ENCODE assay signal across 17 cellular contexts in the genomic region with DNA sequence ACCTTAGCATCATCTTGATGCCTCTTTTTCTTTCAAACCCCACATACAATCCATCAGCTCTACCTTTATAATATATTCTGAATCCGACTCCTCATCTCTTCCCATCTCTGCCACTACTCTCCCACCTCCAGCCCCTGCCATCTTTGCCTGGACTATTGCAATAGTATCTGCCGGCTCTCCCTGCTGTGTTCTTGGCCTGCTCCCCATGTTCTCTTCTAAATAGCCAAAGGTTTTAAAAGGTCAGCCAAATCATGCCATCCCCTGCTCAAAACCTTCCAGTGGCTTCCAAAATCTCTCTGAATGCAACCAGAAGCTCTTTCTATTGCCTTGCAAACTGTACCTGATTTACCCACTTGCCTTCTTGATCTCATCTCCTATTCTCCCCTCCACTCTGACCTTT.
DNase-seq lines count a peak whose midpoint lies in the region; ATAC-seq, FAIRE-seq and TF ChIP-seq lines count a peak whose summit lies in the region.
"Had no signal": no experiment of that assay in that cellular context is flagged by ENCODE, and none has a peak within 500 bp of the region (broad histone marks: within the 10 kb centered on the region; RNA-seq: fewer than 3 reads in every experiment).

No MANE protein-coding gene starts in this region.

- no peak overlapping the region for H3K4me3 ChIP-seq in liver (ENCODE audit: low read depth in 1 of 3, low read length in 3 of 3)
- H3K4me3 ChIP-seq in HepG2 (replicated peaks in 1 of 3; ENCODE audit: insufficient read depth in 1 of 3, low read depth in 2 of 3, low read length in 3 of 3) = no peak overlapping the region
- no peak overlapping the region for H3K4me3 ChIP-seq in esophagus muscularis mucosa
- no peak overlapping the region for H3K4me3 ChIP-seq in trophoblast cell (ENCODE audit: low read depth, low read length)
- H3K4me3 ChIP-seq: BLaER1 treated with 17β-estradiol and CSF1 and Interleukin-3, amounts not matched to agents 10 nM and 100 nM; GM23338 had no signal

- no peak overlapping the region for H3K27ac ChIP-seq in liver (ENCODE audit: low read depth in 1 of 2, low read length in 2 of 2)
- no peak overlapping the region for H3K27ac ChIP-seq in HepG2 (ENCODE audit: extremely low read length, insufficient read depth, low read length)
- no peak overlapping the region for H3K27ac ChIP-seq in esophagus muscularis mucosa (replicated peaks in 1 of 4)
- H3K27ac ChIP-seq in trophoblast cell (ENCODE audit: low read depth, low read length) = no peak overlapping the region
- no peak overlapping the region for H3K27ac ChIP-seq in foreskin keratinocyte
- H3K27ac ChIP-seq: BLaER1 treated with 17β-estradiol and CSF1 and Interleukin-3, amounts not matched to agents 10 nM and 100 nM; HL-60 had no signal

- H2AFZ ChIP-seq in HepG2 (ENCODE audit: low read length) (no peak overlapping the region), trophoblast cell (ENCODE audit: insufficient read depth, low read length, poor library complexity) (no peak overlapping the region)
- H2AFZ ChIP-seq: GM23338 had no signal

- H3K23ac ChIP-seq in trophoblast cell (ENCODE audit: low read length) = no peak overlapping the region

- no peak overlapping the region for H2BK120ac ChIP-seq in trophoblast cell (ENCODE audit: insufficient read depth, low read length, poor library complexity)

- H3K18ac ChIP-seq in trophoblast cell (ENCODE audit: low read length) = no peak overlapping the region

- no peak for TF ChIP-seq CTCF in liver (IDR thresholded peaks at IDR 0.05; ENCODE audit: low read depth, low read length, missing input control)
- no peak for TF ChIP-seq CTCF in HepG2 (CRISPR knock-in tag; IDR thresholded peaks at IDR 0.05)
- TF ChIP-seq CTCF in esophagus muscularis mucosa (IDR thresholded peaks at IDR 0.05) = no peak
- no peak for TF ChIP-seq CTCF in foreskin keratinocyte (conservative IDR thresholded peaks at IDR 0.05)

- no peak overlapping the region for H3K4ac ChIP-seq in trophoblast cell (ENCODE audit: low read depth, low read length)

- CTCF ChIA-PET in HepG2 (lab: Yijun Ruan, JAX; ENCODE audit: low intra/inter-chr PET ratio, low total read pairs) = no interaction called here
- CTCF ChIA-PET in activated CD4-positive, alpha-beta memory T cell treated with anti-CD3 and anti-CD28 coated beads for 36 hours (lab: Charles Lee) = no interaction called here

- no peak overlapping the region for H2BK5ac ChIP-seq in trophoblast cell (ENCODE audit: low read depth, low read length, poor library complexity)

- TF ChIP-seq RAD21 in liver (IDR thresholded peaks at IDR 0.05) (peak in 1 of 2 donors; percentile 49), HepG2 (CRISPR knock-in tag; IDR thresholded peaks at IDR 0.05) (no peak)

- no TSS peak for BruUV-seq in HepG2 (replicated peaks; lab: Mats Ljungman, UMichigan)

- intact Hi-C loops in HepG2 (cut with micrococcal nuclease; ENCODE audit: unreplicated experiment) = no loop called here
- intact Hi-C loops in esophagus muscularis mucosa (cut with DNase I) = no loop called here
- intact Hi-C loops in activated CD4-positive, alpha-beta memory T cell treated with anti-CD3 and anti-CD28 coated beads for 36 hours (cut with micrococcal nuclease) = no loop called here

- TF ChIP-seq EP300 in HepG2 (IDR thresholded peaks at IDR 0.05; ENCODE audit: low read depth in 2 of 2, low read length in 2 of 2) (no peak), HepG2 (CRISPR knock-in tag; IDR thresholded peaks at IDR 0.05; ENCODE audit: borderline replicate concordance) (no peak), esophagus muscularis mucosa (IDR thresholded peaks at IDR 0.05) (no peak)

- H3K9me3 ChIP-seq in liver (ENCODE audit: control insufficient read depth in 4 of 4, low read length in 3 of 4) = no peaks in the 10 kb centered on the region
- no peaks in the 10 kb centered on the region for H3K9me3 ChIP-seq in HepG2 (ENCODE audit: low read length)
- H3K9me3 ChIP-seq in esophagus muscularis mucosa = no peaks in the 10 kb centered on the region
- H3K9me3 ChIP-seq in trophoblast cell (ENCODE audit: insufficient read depth, low read depth, low read length) = peaks cover 2% of the 10 kb centered on the region
- H3K9me3 ChIP-seq: BLaER1 treated with 17β-estradiol and CSF1 and Interleukin-3, amounts not matched to agents 10 nM and 100 nM had no signal

- no peaks in the 10 kb centered on the region for H3K36me3 ChIP-seq in liver (ENCODE audit: control insufficient read depth in 4 of 4, insufficient read depth in 3 of 4, low read depth in 1 of 4, low read length in 3 of 4)
- no peaks in the 10 kb centered on the region for H3K36me3 ChIP-seq in HepG2 (replicated peaks in 1 of 2; ENCODE audit: control insufficient read depth in 1 of 2, insufficient read depth in 2 of 2, low read length in 2 of 2)
- H3K36me3 ChIP-seq in esophagus muscularis mucosa = no peaks in the 10 kb centered on the region
- H3K36me3 ChIP-seq in trophoblast cell (ENCODE audit: control insufficient read depth in 1 of 2, insufficient read depth in 2 of 2, low read length in 2 of 2) = no peaks in the 10 kb centered on the region
- H3K36me3 ChIP-seq: BLaER1 treated with 17β-estradiol and CSF1 and Interleukin-3, amounts not matched to agents 10 nM and 100 nM had no signal

- peak overlapping the region; percentile 24 for H2BK12ac ChIP-seq in trophoblast cell (ENCODE audit: low read length)

- TF ChIP-seq POLR2A in HepG2 (IDR thresholded peaks at IDR 0.05; ENCODE audit: insufficient read depth in 1 of 2, low read depth in 2 of 2, low read length in 2 of 2) = no peak
- TF ChIP-seq POLR2A in esophagus muscularis mucosa (IDR thresholded peaks at IDR 0.05; ENCODE audit: low read depth) = no peak

- no peaks in the 10 kb centered on the region for H3K9me3 Mint-ChIP-seq in activated CD4-positive, alpha-beta memory T cell treated with anti-CD3 and anti-CD28 coated beads for 36 hours
- H3K9me3 Mint-ChIP-seq: GM23338, HFFc6 had no signal

- no peak overlapping the region for H3K4me3 Mint-ChIP-seq in activated CD4-positive, alpha-beta memory T cell treated with anti-CD3 and anti-CD28 coated beads for 36 hours
- H3K4me3 Mint-ChIP-seq: B cell; CD8-positive, alpha-beta T cell; GM23338; HFFc6 had no signal

- H4K91ac ChIP-seq in trophoblast cell (ENCODE audit: low read depth, low read length) = no peak overlapping the region

- no peaks in the 10 kb centered on the region for H3K36me3 Mint-ChIP-seq in activated CD4-positive, alpha-beta memory T cell treated with anti-CD3 and anti-CD28 coated beads for 36 hours
- H3K36me3 Mint-ChIP-seq: CD8-positive, alpha-beta T cell had no signal

- FAIRE-seq in HepG2 (lab: Jason Lieb, UNC) = no peak

- H3K27ac Mint-ChIP-seq in activated CD4-positive, alpha-beta memory T cell treated with anti-CD3 and anti-CD28 coated beads for 36 hours = no peak overlapping the region
- H3K27ac Mint-ChIP-seq: B cell; CD8-positive, alpha-beta T cell; GM23338; HFFc6 had no signal

- no peak for ATAC-seq in HepG2
- ATAC-seq in foreskin keratinocyte = no peak
- ATAC-seq: CD8-positive, alpha-beta T cell; GM23338; HCT116 had no signal

- H3K4me1 Mint-ChIP-seq in activated CD4-positive, alpha-beta memory T cell treated with anti-CD3 and anti-CD28 coated beads for 36 hours (ENCODE audit: low read depth) = no peaks in the 10 kb centered on the region
- H3K4me1 Mint-ChIP-seq: B cell had no signal

- no peak overlapping the region for H3K9ac ChIP-seq in liver (ENCODE audit: low read depth in 1 of 2, low read length in 2 of 2)
- no peak overlapping the region for H3K9ac ChIP-seq in HepG2 (ENCODE audit: insufficient read depth, low read depth, low read length)
- no peak overlapping the region for H3K9ac ChIP-seq in trophoblast cell (ENCODE audit: low read length)
- H3K9ac ChIP-seq: BLaER1 treated with 17β-estradiol and CSF1 and Interleukin-3, amounts not matched to agents 10 nM and 100 nM had no signal

- 60% methylated on average over 2 of the region's 2 CpGs for WGBS in liver
- 89% methylated on average over 2 of the region's 2 CpGs for WGBS in HepG2 (ENCODE audit: low lambda C conversion rate)
- WGBS in esophagus muscularis mucosa = 97% methylated on average over 2 of the region's 2 CpGs
- WGBS in trophoblast cell (ENCODE audit: extremely low coverage, insufficient coverage, insufficient read length) = 100% methylated on average over 1 of the region's 2 CpGs

- H2AK5ac ChIP-seq in trophoblast cell (ENCODE audit: low read length) = no peak overlapping the region

- H4K8ac ChIP-seq in trophoblast cell (ENCODE audit: low read depth, low read length) = no peak overlapping the region

- H4K12ac ChIP-seq in trophoblast cell (ENCODE audit: low read depth, low read length) = no peak overlapping the region

- POLR2A ChIA-PET in HepG2 (lab: Yijun Ruan, JAX) = no interaction called here
- POLR2A ChIA-PET in activated CD4-positive, alpha-beta memory T cell treated with anti-CD3 and anti-CD28 coated beads for 36 hours (lab: Charles Lee) = no interaction called here

- H3K4me1 ChIP-seq in liver (ENCODE audit: control insufficient read depth in 4 of 4, insufficient read depth in 4 of 4, low read length in 3 of 4) = peaks cover 12 to 46% (median 44%) of the 10 kb centered on the region in 4 donors
- peaks cover 56% of the 10 kb centered on the region for H3K4me1 ChIP-seq in HepG2 (ENCODE audit: insufficient read depth, low read length)
- peaks cover 0 to 16% (median 8%) of the 10 kb centered on the region in 4 donors for H3K4me1 ChIP-seq in esophagus muscularis mucosa
- H3K4me1 ChIP-seq in trophoblast cell (ENCODE audit: control insufficient read depth in 1 of 2, insufficient read depth in 2 of 2, low read length in 2 of 2) = peaks cover 4 to 10% of the 10 kb centered on the region in 2 experiments
- peaks cover 12% of the 10 kb centered on the region for H3K4me1 ChIP-seq in foreskin keratinocyte

- no peaks in the 10 kb centered on the region for H3K79me2 ChIP-seq in HepG2 (ENCODE audit: insufficient read depth, low read length)
- H3K79me2 ChIP-seq in trophoblast cell (ENCODE audit: control insufficient read depth, insufficient read depth, low read length, poor library complexity) = no peaks in the 10 kb centered on the region

- H3K4me2 ChIP-seq in HepG2 (ENCODE audit: low read depth, low read length) (no peak overlapping the region), trophoblast cell (ENCODE audit: low read length) (no peak overlapping the region)
- H3K4me2 ChIP-seq: GM23338 had no signal

- H3K14ac ChIP-seq in trophoblast cell (ENCODE audit: low read length) = no peak overlapping the region

- H3K79me1 ChIP-seq in trophoblast cell (ENCODE audit: low read length) = peaks cover 5% of the 10 kb centered on the region

- H3K27me3 ChIP-seq in liver (ENCODE audit: control insufficient read depth in 4 of 4, insufficient read depth in 4 of 4, low read length in 3 of 4) = no peaks in the 10 kb centered on the region
- H3K27me3 ChIP-seq in HepG2 (ENCODE audit: control insufficient read depth in 1 of 2, insufficient read depth in 2 of 2, low read length in 2 of 2) = no peaks in the 10 kb centered on the region
- H3K27me3 ChIP-seq in esophagus muscularis mucosa = no peaks in the 10 kb centered on the region
- no peaks in the 10 kb centered on the region for H3K27me3 ChIP-seq in trophoblast cell (ENCODE audit: insufficient read depth, low read length)
- no peaks in the 10 kb centered on the region for H3K27me3 ChIP-seq in foreskin keratinocyte
- H3K27me3 ChIP-seq: BLaER1 treated with 17β-estradiol and CSF1 and Interleukin-3, amounts not matched to agents 10 nM and 100 nM had no signal

- DNase-seq in HepG2 (ENCODE audit: low spot score) (no peak), esophagus muscularis mucosa (ENCODE audit: extremely low spot score) (peak; percentile 26), trophoblast cell (no peak), foreskin keratinocyte (no peak)
- DNase-seq in activated CD4-positive, alpha-beta memory T cell treated with anti-CD3 and anti-CD28 coated beads for 36 hours = no peak
- DNase-seq: Calu3; CD8-positive, alpha-beta T cell; DMS79 treated with DMSO at 0.1 percent for 48 hours; GF-D8; H7; HFFc6 had no signal

- H3K27me3 Mint-ChIP-seq in activated CD4-positive, alpha-beta memory T cell treated with anti-CD3 and anti-CD28 coated beads for 36 hours = no peaks in the 10 kb centered on the region

- no peaks in the 10 kb centered on the region for H4K20me1 ChIP-seq in HepG2 (ENCODE audit: insufficient read depth, low read length)
- H4K20me1 ChIP-seq: BLaER1 treated with 17β-estradiol and CSF1 and Interleukin-3, amounts not matched to agents 10 nM and 100 nM had no signal

- in situ Hi-C loops in HepG2 (cut with HindIII; ENCODE audit: extremely low pct_ligation_motif_present, low pct_unique_long_range_greater_than_20kb) = no loop called here
